1 cellular context compared by ENCODE assay signal in genomic region chr13:36999054-36999927, GRCh38.
TF ChIP-seq lines count a peak whose summit lies in the region.

Gene ALG5, minus strand, starts transcription at chr13:36999340. Its CDS starts 40 bp downstream, at chr13:36999300.

TF ChIP-seq in HepG2, 621 proteins besides CTCF, POLR2A, EP300 and RAD21 (continued from another document and continues in another):
- TF ChIP-seq RERE (CRISPR knock-in tag; IDR thresholded peaks at IDR 0.05; ENCODE audit: low read depth) (peak; percentile 38; the same call in 1 of the 2 replicates), ZNF598 (CRISPR knock-in tag; IDR thresholded peaks at IDR 0.05; ENCODE audit: borderline replicate concordance) (no peak), ZNF224 (CRISPR knock-in tag; IDR thresholded peaks at IDR 0.05) (no peak), ZNF576 (CRISPR knock-in tag; IDR thresholded peaks at IDR 0.05) (no peak), TARDBP (CRISPR knock-in tag; IDR thresholded peaks at IDR 0.05) (peak; percentile 78), ZMYM2 (CRISPR knock-in tag; IDR thresholded peaks at IDR 0.05) (no peak), KAT7 (CRISPR knock-in tag; IDR thresholded peaks at IDR 0.05; ENCODE audit: borderline replicate concordance) (peak; percentile 87), SALL2 (CRISPR knock-in tag; IDR thresholded peaks at IDR 0.05) (peak; percentile 74), KDM6A (CRISPR knock-in tag; IDR thresholded peaks at IDR 0.05; ENCODE audit: low read depth) (no peak), CREBL2 (CRISPR knock-in tag; IDR thresholded peaks at IDR 0.05; ENCODE audit: borderline replicate concordance) (no peak; the same call in 1 of the 2 replicates), SYNCRIP (IDR thresholded peaks at IDR 0.05; ENCODE audit: insufficient read depth, low read depth, low read length) (no peak), ZNF660 (CRISPR knock-in tag; IDR thresholded peaks at IDR 0.05; ENCODE audit: borderline replicate concordance, low read depth) (no peak), NAIF1 (CRISPR knock-in tag; IDR thresholded peaks at IDR 0.05; ENCODE audit: borderline replicate concordance) (no peak), HNF4G (IDR thresholded peaks at IDR 0.05; ENCODE audit: borderline replicate concordance, low read depth, low read length) (no peak), HNF4G (CRISPR knock-in tag; IDR thresholded peaks at IDR 0.05; ENCODE audit: borderline replicate concordance, low read depth) (no peak; the same call in 1 of the 2 replicates), IRX3 (CRISPR knock-in tag; IDR thresholded peaks at IDR 0.05; ENCODE audit: borderline replicate concordance, low read depth) (no peak), NR2F1 (CRISPR knock-in tag; IDR thresholded peaks at IDR 0.05) (no peak), MEF2D (CRISPR knock-in tag; IDR thresholded peaks at IDR 0.05) (no peak), ZNF563 (CRISPR knock-in tag; IDR thresholded peaks at IDR 0.05) (peak; percentile 67; the same call in 1 of the 2 replicates), TFAP4 (IDR thresholded peaks at IDR 0.05; ENCODE audit: borderline replicate concordance, low read depth) (peak; percentile 27; the same call in 1 of the 2 replicates), GTF3A (CRISPR knock-in tag; conservative IDR thresholded peaks at IDR 0.05) (no peak), HOXA9 (CRISPR knock-in tag; IDR thresholded peaks at IDR 0.05; ENCODE audit: borderline replicate concordance) (no peak), NCOA1 (CRISPR knock-in tag; IDR thresholded peaks at IDR 0.05) (no peak), ZZZ3 (CRISPR knock-in tag; IDR thresholded peaks at IDR 0.05; ENCODE audit: borderline replicate concordance) (no peak), ZNF746 (CRISPR knock-in tag; IDR thresholded peaks at IDR 0.05) (no peak; the same call in 1 of the 2 replicates), IKZF5 (CRISPR knock-in tag; IDR thresholded peaks at IDR 0.05) (peak; percentile 81), BORCS8-MEF2B (CRISPR knock-in tag; IDR thresholded peaks at IDR 0.05) (peak; percentile 74), PHF8 (CRISPR knock-in tag; IDR thresholded peaks at IDR 0.05) (peak; percentile 82), TOPORS (CRISPR knock-in tag; IDR thresholded peaks at IDR 0.05) (no peak), ZNF282 (IDR thresholded peaks at IDR 0.05; ENCODE audit: partially characterized antibody) (no peak), ARNTL (CRISPR knock-in tag; IDR thresholded peaks at IDR 0.05) (no peak), ZNF678 (CRISPR knock-in tag; IDR thresholded peaks at IDR 0.05) (no peak), PBX2 (CRISPR knock-in tag; IDR thresholded peaks at IDR 0.05) (no peak), KDM3A (CRISPR knock-in tag; IDR thresholded peaks at IDR 0.05; ENCODE audit: low read depth) (peak; percentile 30; the same call in 1 of the 2 replicates), ZNF546 (CRISPR knock-in tag; conservative IDR thresholded peaks at IDR 0.05) (0 out of 2 replicates have a peak, but pooled peaks have one; percentile 47), TGIF2 (CRISPR knock-in tag; IDR thresholded peaks at IDR 0.05) (no peak), ZC3H13 (CRISPR knock-in tag; IDR thresholded peaks at IDR 0.05) (peak; percentile 31), WIZ (CRISPR knock-in tag; IDR thresholded peaks at IDR 0.05) (no peak), ATF3 (CRISPR knock-in tag; IDR thresholded peaks at IDR 0.05) (no peak), NR2F2 (IDR thresholded peaks at IDR 0.05; ENCODE audit: borderline replicate concordance, low read depth) (no peak; the same call in 1 of the 2 replicates), PHF21A (CRISPR knock-in tag; IDR thresholded peaks at IDR 0.05) (no peak), ISX (CRISPR knock-in tag; conservative IDR thresholded peaks at IDR 0.05) (no peak), SNRNP70 (IDR thresholded peaks at IDR 0.05; ENCODE audit: low read depth, low read length) (no peak), ZNF792 (CRISPR knock-in tag; IDR thresholded peaks at IDR 0.05) (no peak), TAF1 (CRISPR knock-in tag; IDR thresholded peaks at IDR 0.05) (peak; percentile 93), JUNB (CRISPR knock-in tag; IDR thresholded peaks at IDR 0.05; ENCODE audit: borderline replicate concordance) (no peak), ZNF652 (CRISPR knock-in tag; IDR thresholded peaks at IDR 0.05; ENCODE audit: borderline replicate concordance, low read depth) (no peak), IKZF1 (IDR thresholded peaks at IDR 0.05) (no peak), ZSCAN9 (CRISPR knock-in tag; IDR thresholded peaks at IDR 0.05; ENCODE audit: borderline replicate concordance) (no peak), ZNF580 (CRISPR knock-in tag; IDR thresholded peaks at IDR 0.05; ENCODE audit: borderline replicate concordance, low read depth) (peak; percentile 78; the same call in 1 of the 2 replicates), AKAP8 (CRISPR knock-in tag; IDR thresholded peaks at IDR 0.05) (no peak)
- TF ChIP-seq, protein P1, sequence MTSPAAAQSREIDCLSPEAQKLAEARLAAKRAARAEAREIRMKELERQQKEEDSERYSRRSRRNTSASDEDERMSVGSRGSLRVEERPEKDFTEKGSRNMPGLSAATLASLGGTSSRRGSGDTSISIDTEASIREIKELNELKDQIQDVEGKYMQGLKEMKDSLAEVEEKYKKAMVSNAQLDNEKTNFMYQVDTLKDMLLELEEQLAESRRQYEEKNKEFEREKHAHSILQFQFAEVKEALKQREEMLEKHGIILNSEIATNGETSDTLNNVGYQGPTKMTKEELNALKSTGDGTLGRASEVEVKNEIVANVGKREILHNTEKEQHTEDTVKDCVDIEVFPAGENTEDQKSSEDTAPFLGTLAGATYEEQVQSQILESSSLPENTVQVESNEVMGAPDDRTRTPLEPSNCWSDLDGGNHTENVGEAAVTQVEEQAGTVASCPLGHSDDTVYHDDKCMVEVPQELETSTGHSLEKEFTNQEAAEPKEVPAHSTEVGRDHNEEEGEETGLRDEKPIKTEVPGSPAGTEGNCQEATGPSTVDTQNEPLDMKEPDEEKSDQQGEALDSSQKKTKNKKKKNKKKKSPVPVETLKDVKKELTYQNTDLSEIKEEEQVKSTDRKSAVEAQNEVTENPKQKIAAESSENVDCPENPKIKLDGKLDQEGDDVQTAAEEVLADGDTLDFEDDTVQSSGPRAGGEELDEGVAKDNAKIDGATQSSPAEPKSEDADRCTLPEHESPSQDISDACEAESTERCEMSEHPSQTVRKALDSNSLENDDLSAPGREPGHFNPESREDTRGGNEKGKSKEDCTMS (CRISPR knock-in tag; conservative IDR thresholded peaks at IDR 0.05) = no peak
- TF ChIP-seq, protein P2, sequence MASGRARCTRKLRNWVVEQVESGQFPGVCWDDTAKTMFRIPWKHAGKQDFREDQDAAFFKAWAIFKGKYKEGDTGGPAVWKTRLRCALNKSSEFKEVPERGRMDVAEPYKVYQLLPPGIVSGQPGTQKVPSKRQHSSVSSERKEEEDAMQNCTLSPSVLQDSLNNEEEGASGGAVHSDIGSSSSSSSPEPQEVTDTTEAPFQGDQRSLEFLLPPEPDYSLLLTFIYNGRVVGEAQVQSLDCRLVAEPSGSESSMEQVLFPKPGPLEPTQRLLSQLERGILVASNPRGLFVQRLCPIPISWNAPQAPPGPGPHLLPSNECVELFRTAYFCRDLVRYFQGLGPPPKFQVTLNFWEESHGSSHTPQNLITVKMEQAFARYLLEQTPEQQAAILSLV (CRISPR knock-in tag; IDR thresholded peaks at IDR 0.05; ENCODE audit: borderline replicate concordance) = peak; percentile 54; the same call in 1 of the 2 replicates
- TF ChIP-seq, protein P3, sequence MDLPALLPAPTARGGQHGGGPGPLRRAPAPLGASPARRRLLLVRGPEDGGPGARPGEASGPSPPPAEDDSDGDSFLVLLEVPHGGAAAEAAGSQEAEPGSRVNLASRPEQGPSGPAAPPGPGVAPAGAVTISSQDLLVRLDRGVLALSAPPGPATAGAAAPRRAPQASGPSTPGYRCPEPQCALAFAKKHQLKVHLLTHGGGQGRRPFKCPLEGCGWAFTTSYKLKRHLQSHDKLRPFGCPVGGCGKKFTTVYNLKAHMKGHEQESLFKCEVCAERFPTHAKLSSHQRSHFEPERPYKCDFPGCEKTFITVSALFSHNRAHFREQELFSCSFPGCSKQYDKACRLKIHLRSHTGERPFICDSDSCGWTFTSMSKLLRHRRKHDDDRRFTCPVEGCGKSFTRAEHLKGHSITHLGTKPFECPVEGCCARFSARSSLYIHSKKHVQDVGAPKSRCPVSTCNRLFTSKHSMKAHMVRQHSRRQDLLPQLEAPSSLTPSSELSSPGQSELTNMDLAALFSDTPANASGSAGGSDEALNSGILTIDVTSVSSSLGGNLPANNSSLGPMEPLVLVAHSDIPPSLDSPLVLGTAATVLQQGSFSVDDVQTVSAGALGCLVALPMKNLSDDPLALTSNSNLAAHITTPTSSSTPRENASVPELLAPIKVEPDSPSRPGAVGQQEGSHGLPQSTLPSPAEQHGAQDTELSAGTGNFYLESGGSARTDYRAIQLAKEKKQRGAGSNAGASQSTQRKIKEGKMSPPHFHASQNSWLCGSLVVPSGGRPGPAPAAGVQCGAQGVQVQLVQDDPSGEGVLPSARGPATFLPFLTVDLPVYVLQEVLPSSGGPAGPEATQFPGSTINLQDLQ (CRISPR knock-in tag; IDR thresholded peaks at IDR 0.05) = no peak
